Comparison of ENCODE assay signal across 1 cellular context in genomic region chr12:48811454-48812090, GRCh38.
TF ChIP-seq lines count a peak whose summit lies in the region.

No MANE protein-coding gene starts in this region.

TF ChIP-seq in A549, 52 proteins besides CTCF, POLR2A, EP300 and RAD21:
- no peak for TF ChIP-seq HES2 (IDR thresholded peaks at IDR 0.05)
- TF ChIP-seq POLR2AphosphoS2 (conservative IDR thresholded peaks at IDR 0.05; ENCODE audit: low read length), result no peak
- TF ChIP-seq EHMT2 (IDR thresholded peaks at IDR 0.05; ENCODE audit: low read depth), result no peak
- no peak for TF ChIP-seq ESRRA (IDR thresholded peaks at IDR 0.05; ENCODE audit: borderline replicate concordance, low read length)
- TF ChIP-seq NPAS2 (CRISPR knock-in tag; IDR thresholded peaks at IDR 0.05; ENCODE audit: borderline replicate concordance), result no peak
- no peak for TF ChIP-seq TP53 (CRISPR knock-in tag; IDR thresholded peaks at IDR 0.05)
- TF ChIP-seq, protein P1, sequence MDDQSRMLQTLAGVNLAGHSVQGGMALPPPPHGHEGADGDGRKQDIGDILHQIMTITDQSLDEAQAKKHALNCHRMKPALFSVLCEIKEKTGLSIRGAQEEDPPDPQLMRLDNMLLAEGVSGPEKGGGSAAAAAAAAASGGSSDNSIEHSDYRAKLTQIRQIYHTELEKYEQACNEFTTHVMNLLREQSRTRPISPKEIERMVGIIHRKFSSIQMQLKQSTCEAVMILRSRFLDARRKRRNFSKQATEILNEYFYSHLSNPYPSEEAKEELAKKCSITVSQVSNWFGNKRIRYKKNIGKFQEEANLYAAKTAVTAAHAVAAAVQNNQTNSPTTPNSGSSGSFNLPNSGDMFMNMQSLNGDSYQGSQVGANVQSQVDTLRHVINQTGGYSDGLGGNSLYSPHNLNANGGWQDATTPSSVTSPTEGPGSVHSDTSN (IDR thresholded peaks at IDR 0.05), result no peak
- no peak for TF ChIP-seq NFE2L2 (conservative IDR thresholded peaks at IDR 0.05; ENCODE audit: low read length)
- no peak for TF ChIP-seq CBX2 (IDR thresholded peaks at IDR 0.05; ENCODE audit: borderline replicate concordance, low read depth)
- TF ChIP-seq, protein P2, sequence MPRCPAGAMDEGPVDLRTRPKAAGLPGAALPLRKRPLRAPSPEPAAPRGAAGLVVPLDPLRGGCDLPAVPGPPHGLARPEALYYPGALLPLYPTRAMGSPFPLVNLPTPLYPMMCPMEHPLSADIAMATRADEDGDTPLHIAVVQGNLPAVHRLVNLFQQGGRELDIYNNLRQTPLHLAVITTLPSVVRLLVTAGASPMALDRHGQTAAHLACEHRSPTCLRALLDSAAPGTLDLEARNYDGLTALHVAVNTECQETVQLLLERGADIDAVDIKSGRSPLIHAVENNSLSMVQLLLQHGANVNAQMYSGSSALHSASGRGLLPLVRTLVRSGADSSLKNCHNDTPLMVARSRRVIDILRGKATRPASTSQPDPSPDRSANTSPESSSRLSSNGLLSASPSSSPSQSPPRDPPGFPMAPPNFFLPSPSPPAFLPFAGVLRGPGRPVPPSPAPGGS (IDR thresholded peaks at IDR 0.05), result no peak
- TF ChIP-seq FOSB (CRISPR knock-in tag; IDR thresholded peaks at IDR 0.05), result no peak
- TF ChIP-seq HOXB5 (CRISPR knock-in tag; IDR thresholded peaks at IDR 0.05), result no peak
- TF ChIP-seq, protein P3, sequence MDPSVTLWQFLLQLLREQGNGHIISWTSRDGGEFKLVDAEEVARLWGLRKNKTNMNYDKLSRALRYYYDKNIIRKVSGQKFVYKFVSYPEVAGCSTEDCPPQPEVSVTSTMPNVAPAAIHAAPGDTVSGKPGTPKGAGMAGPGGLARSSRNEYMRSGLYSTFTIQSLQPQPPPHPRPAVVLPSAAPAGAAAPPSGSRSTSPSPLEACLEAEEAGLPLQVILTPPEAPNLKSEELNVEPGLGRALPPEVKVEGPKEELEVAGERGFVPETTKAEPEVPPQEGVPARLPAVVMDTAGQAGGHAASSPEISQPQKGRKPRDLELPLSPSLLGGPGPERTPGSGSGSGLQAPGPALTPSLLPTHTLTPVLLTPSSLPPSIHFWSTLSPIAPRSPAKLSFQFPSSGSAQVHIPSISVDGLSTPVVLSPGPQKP (IDR thresholded peaks at IDR 0.05; ENCODE audit: low read depth, low read length), result no peak
- TF ChIP-seq KDM1A (IDR thresholded peaks at IDR 0.05; ENCODE audit: low read depth), result no peak
